ENCODE assay signal across 8 cellular contexts in the genomic region with DNA sequence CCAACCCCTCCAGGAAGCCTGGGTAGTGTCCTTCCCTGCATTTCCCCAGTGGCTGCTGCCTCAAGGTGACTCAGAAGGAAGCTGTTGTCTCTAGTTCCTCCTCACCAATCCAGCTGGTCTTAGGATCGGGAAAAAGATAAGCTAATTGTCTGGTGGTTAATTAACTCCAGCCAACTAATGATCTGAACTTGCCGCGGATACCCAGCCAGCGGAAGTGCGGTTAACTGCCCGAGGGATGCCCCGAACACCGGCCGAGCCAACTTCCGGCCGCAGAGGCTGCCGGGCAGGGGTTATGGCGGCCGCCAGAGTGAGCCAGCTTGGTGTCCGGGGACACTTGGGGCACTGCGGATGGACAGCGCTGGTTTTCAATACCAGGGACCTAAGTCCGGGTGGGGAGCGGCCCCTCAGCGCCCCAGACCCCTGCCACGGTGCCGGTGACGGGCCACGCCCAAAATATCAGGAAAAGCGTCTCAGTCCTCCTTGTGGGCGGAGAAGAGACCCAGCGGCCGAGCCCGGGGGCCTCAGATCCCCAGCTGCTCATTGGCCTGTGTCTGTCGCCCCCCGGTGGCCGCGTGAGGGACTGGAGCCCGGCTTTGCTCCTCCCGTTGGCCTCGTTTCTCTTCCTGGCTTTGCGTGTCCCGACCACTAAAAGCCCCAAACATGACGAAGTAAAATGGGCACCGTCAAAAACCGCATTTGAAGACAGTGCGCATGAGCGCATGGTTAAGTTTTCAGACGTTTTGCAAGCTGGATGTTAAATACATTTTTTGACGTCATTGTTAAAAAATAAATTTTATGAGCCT. TPM values are rescaled to one million over a fixed set of nuclear protein-coding genes. Genes with fewer than 3 reads are reported as not detected.
A peak's percentile ranks its signal among the peaks of the same experiment; 100 is the strongest.
DNase-seq lines count a peak whose midpoint lies in the region; ATAC-seq and TF ChIP-seq lines count a peak whose summit lies in the region.

No MANE protein-coding gene starts in this region.

- no peaks in the 10 kb centered on the region for H3K36me3 Mint-ChIP-seq in activated T-cell treated with anti-CD3 and anti-CD28 coated beads, Interleukin-2, amount 50 U/mL, for 72 hours (ENCODE audit: insufficient read depth in 2 of 2)

- H3K4me1 Mint-ChIP-seq in activated T-cell treated with anti-CD3 and anti-CD28 coated beads, Interleukin-2, amount 50 U/mL, for 72 hours (ENCODE audit: low read depth): peaks cover 12% of the 10 kb centered on the region

- no peaks in the 10 kb centered on the region for H3K27me3 Mint-ChIP-seq in activated T-cell treated with anti-CD3 and anti-CD28 coated beads, Interleukin-2, amount 50 U/mL, for 72 hours (ENCODE audit: low read depth)

- TF ChIP-seq CTCF in esophagus squamous epithelium (IDR thresholded peaks at IDR 0.05): peak; percentile 92 to 99 (median 98)

- WGBS in esophagus squamous epithelium, 2 donors: 0% methylated on average over 7 to 37 of the region's 45 CpGs

- no peaks in the 10 kb centered on the region for H3K9me3 Mint-ChIP-seq in activated T-cell treated with anti-CD3 and anti-CD28 coated beads, Interleukin-2, amount 50 U/mL, for 72 hours

- H3K9me3 ChIP-seq in esophagus squamous epithelium: no peaks in the 10 kb centered on the region

- H3K27ac ChIP-seq in esophagus squamous epithelium: peak overlapping the region; percentile 91 to 98 (median 94)

- H3K4me1 ChIP-seq in esophagus squamous epithelium: peaks cover 7 to 15% (median 8%) of the 10 kb centered on the region in 3 donors

- peak overlapping the region; percentile 47 to 89 (median 68) for H3K4me3 ChIP-seq in esophagus squamous epithelium

- no peaks in the 10 kb centered on the region for H3K36me3 ChIP-seq in esophagus squamous epithelium

- H3K27ac Mint-ChIP-seq in activated T-cell treated with anti-CD3 and anti-CD28 coated beads, Interleukin-2, amount 50 U/mL, for 72 hours: peak overlapping the region; percentile 94

- H3K4me3 Mint-ChIP-seq in activated T-cell treated with anti-CD3 and anti-CD28 coated beads, Interleukin-2, amount 50 U/mL, for 72 hours: peak overlapping the region; percentile 91 to 96

- H3K27me3 ChIP-seq in esophagus squamous epithelium: peaks cover 0 to 8% (median 0%) of the 10 kb centered on the region in 4 donors

- intact Hi-C loops in esophagus squamous epithelium (cut with DNase I): no loop called here

- peak in 2 of 4 donors; percentile 31 to 52 for TF ChIP-seq POLR2A in esophagus squamous epithelium (IDR thresholded peaks at IDR 0.05)

- ATAC-seq in GM21576 (IDR thresholded peaks at IDR 0.05; ENCODE audit: unreplicated experiment): peak; percentile 92
- peak; percentile 94 to 95 for ATAC-seq in activated T-cell treated with anti-CD3 and anti-CD28 coated beads, Interleukin-2, amount 50 U/mL, for 72 hours (replicated peaks in 1 of 2)

- DNase-seq in DMS153 treated with DMSO at 0.1 percent for 48 hours (lab: John Stamatoyannopoulos, UW; ENCODE audit: unreplicated experiment) (peak; percentile 86), KBM-7 (peak; percentile 99), esophagus squamous epithelium (lab: John Stamatoyannopoulos, UW) (peak; percentile 65), myocyte (ENCODE audit: low read depth) (peak; percentile 95)
- DNase-seq in activated T-cell treated with anti-CD3 and anti-CD28 coated beads, Interleukin-2, amount 50 U/mL, for 72 hours: peak; percentile 95 to 99
- peak; percentile 85 to 89 for DNase-seq in stimulated activated CD8-positive, alpha-beta memory T cell treated with anti-CD3 and anti-CD28 coated beads, Interleukin-7, amount 100 ng/mL, for 4 hours (ENCODE audit: low read depth in 2 of 2)

- in situ Hi-C loops in KBM-7 (cut with MboI; ENCODE audit: low pct_unique_long_range_greater_than_20kb, low sequenced_read_pairs): no loop called here

TF ChIP-seq in PFSK-1, 5 proteins besides CTCF, POLR2A, EP300 and RAD21:
- TF ChIP-seq SIN3A (IDR thresholded peaks at IDR 0.05; ENCODE audit: borderline replicate concordance, insufficient read depth, low read length) (0 out of 2 replicates have a peak, but pooled peaks have one; percentile 11), FOXP2 (optimal IDR thresholded peaks at IDR 0.05; ENCODE audit: borderline replicate concordance, extremely low read depth, extremely low read length, insufficient read depth) (peak; percentile 8), TAF1 (IDR thresholded peaks at IDR 0.05; ENCODE audit: borderline replicate concordance, insufficient read depth, low read length) (peak; percentile 76; the same call in 1 of the 2 replicates), POLR2AphosphoS5 (IDR thresholded peaks at IDR 0.05; ENCODE audit: low read depth, low read length) (peak; percentile 80)
- TF ChIP-seq, protein P1, sequence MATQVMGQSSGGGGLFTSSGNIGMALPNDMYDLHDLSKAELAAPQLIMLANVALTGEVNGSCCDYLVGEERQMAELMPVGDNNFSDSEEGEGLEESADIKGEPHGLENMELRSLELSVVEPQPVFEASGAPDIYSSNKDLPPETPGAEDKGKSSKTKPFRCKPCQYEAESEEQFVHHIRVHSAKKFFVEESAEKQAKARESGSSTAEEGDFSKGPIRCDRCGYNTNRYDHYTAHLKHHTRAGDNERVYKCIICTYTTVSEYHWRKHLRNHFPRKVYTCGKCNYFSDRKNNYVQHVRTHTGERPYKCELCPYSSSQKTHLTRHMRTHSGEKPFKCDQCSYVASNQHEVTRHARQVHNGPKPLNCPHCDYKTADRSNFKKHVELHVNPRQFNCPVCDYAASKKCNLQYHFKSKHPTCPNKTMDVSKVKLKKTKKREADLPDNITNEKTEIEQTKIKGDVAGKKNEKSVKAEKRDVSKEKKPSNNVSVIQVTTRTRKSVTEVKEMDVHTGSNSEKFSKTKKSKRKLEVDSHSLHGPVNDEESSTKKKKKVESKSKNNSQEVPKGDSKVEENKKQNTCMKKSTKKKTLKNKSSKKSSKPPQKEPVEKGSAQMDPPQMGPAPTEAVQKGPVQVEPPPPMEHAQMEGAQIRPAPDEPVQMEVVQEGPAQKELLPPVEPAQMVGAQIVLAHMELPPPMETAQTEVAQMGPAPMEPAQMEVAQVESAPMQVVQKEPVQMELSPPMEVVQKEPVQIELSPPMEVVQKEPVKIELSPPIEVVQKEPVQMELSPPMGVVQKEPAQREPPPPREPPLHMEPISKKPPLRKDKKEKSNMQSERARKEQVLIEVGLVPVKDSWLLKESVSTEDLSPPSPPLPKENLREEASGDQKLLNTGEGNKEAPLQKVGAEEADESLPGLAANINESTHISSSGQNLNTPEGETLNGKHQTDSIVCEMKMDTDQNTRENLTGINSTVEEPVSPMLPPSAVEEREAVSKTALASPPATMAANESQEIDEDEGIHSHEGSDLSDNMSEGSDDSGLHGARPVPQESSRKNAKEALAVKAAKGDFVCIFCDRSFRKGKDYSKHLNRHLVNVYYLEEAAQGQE (IDR thresholded peaks at IDR 0.05; ENCODE audit: insufficient read depth in 1 of 2, low read depth in 2 of 2, low read length in 2 of 2): peak; percentile 23 to 67; a peak in 2 of 4 replicates

RNA-seq across cellular contexts. Expression of a gene that starts 10.2 kb away (rescaled TPM):
- polyA plus RNA-seq in PFSK-1 (2012; ENCODE audit: insufficient read length, low read depth): not detected
- total RNA-seq in activated T-cell treated with anti-CD3 and anti-CD28 coated beads, Interleukin-2, amount 50 U/mL, for 72 hours: 1 to 10 TPM in 1 of 2 donors, not detected in 1; 1.1 TPM
- total RNA-seq in esophagus squamous epithelium (100 to 1,000 TPM in 2 of 4 donors, 10 to 100 TPM in 2; 36.6 to 149 (median 113) TPM), myocyte (not detected in 2 replicates)
- not detected for polyA plus RNA-seq in myocyte (2012)

RNA-seq across cellular contexts. Expression of a gene that starts 14.8 kb away (rescaled TPM):
- 83.7 TPM for polyA plus RNA-seq in PFSK-1 (2012; ENCODE audit: insufficient read length, low read depth)
- total RNA-seq in activated T-cell treated with anti-CD3 and anti-CD28 coated beads, Interleukin-2, amount 50 U/mL, for 72 hours: 10 to 100 TPM; 26.4 to 29.1 TPM
- total RNA-seq in esophagus squamous epithelium (10 to 100 TPM; 18.9 to 47.9 (median 39.5) TPM), myocyte (59.9 and 77.1 TPM in 2 replicates)
- polyA plus RNA-seq in myocyte (2012): 46.2 TPM

RNA-seq across cellular contexts. Expression of a gene that starts 38.1 kb away (rescaled TPM):
- 2.2 TPM for polyA plus RNA-seq in PFSK-1 (2012; ENCODE audit: insufficient read length, low read depth)
- 1 to 10 TPM; 3.9 to 8.5 TPM for total RNA-seq in activated T-cell treated with anti-CD3 and anti-CD28 coated beads, Interleukin-2, amount 50 U/mL, for 72 hours
- total RNA-seq in esophagus squamous epithelium: 10 to 100 TPM in 1 of 4 donors, under 1 TPM in 2, not detected in 1; 0.34 to 38.5 (median 0.44) TPM
- total RNA-seq in myocyte: not detected in 2 replicates
- polyA plus RNA-seq in myocyte (2012): not detected

RNA-seq across cellular contexts. Expression of a gene that starts 43.5 kb away (rescaled TPM):
- 50.5 TPM for polyA plus RNA-seq in PFSK-1 (2012; ENCODE audit: insufficient read length, low read depth)
- 10 to 100 TPM; 68.5 to 76.4 TPM for total RNA-seq in activated T-cell treated with anti-CD3 and anti-CD28 coated beads, Interleukin-2, amount 50 U/mL, for 72 hours
- total RNA-seq in esophagus squamous epithelium: 10 to 100 TPM; 25.4 to 52.1 (median 27.1) TPM
- 27.7 and 36.9 TPM in 2 replicates for total RNA-seq in myocyte
- 30.1 TPM for polyA plus RNA-seq in myocyte (2012)

RNA-seq across cellular contexts. Expression of a gene that starts 51.2 kb away (rescaled TPM):
- polyA plus RNA-seq in PFSK-1 (2012; ENCODE audit: insufficient read length, low read depth): not detected
- total RNA-seq in activated T-cell treated with anti-CD3 and anti-CD28 coated beads, Interleukin-2, amount 50 U/mL, for 72 hours: 10 to 100 TPM in 1 of 2 donors, 1 to 10 TPM in 1; 2.4 to 10.3 TPM
- total RNA-seq in esophagus squamous epithelium: 1 to 10 TPM in 1 of 4 donors, not detected in 3; 1.5 TPM
- not detected in 2 replicates for total RNA-seq in myocyte
- not detected for polyA plus RNA-seq in myocyte (2012)

Comparison
In these comparisons a context has a peak if more than half of its experiments do, and no peak if none do; other contexts are left out.
1. Peak in every context shown above with its lines: DNase-seq, ATAC-seq, H3K4me3 ChIP-seq and H3K27ac ChIP-seq.
2. RNA of a gene that starts 10.2 kb away (total RNA-seq): 36.6 to 149 TPM in esophagus squamous epithelium; 1.1 TPM in activated T-cell treated with anti-CD3 and anti-CD28 coated beads, Interleukin-2, amount 50 U/mL, for 72 hours and not detected in myocyte; every median in the first group is over 10 times any median in the second.